Comparison of ENCODE assay signal across 15 cellular contexts in the genomic region with DNA sequence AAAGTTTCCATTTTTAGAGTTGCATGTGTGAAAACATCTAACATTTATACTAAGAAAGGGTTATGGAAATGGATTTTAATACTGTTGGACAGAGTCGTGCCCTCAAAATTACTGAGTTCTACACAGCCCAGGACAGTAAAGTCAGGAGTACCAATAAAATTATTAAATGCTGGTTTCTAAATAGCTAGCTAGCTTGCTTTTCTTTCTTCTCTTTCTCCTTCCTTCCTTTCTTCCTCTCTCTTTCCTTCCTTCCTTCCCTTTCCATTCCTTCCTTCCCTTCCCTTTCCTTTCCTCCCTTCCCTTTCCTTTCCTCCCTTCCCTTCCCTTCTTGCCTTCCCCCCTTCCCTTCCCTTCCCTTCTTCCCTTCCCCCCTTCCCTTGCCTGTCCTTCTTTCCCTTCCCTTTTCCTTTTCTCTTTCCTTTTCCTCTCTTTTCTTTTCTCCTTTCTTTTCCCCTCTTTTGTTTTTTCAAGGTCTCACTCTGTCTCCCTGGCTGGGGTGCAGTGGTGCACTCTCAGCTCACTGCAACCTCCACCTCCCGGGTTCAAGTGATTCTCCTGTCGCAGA. TPM values are rescaled to one million over a fixed set of nuclear protein-coding genes. Genes with fewer than 3 reads are reported as not detected.
DNase-seq lines count a peak whose midpoint lies in the region; ATAC-seq and TF ChIP-seq lines count a peak whose summit lies in the region.
"Had no signal": no experiment of that assay in that cellular context is flagged by ENCODE, and none has a peak within 500 bp of the region (broad histone marks: within the 10 kb centered on the region; RNA-seq: fewer than 3 reads in every experiment).

No MANE protein-coding gene starts in this region.

- intact Hi-C loops in testis (cut with DNase I; ENCODE audit: low total_unique reads) = no loop called here

- H3K27me3 ChIP-seq in testis = no peaks in the 10 kb centered on the region

- H3K9me3 Mint-ChIP-seq in T-helper 1 cell treated with Interleukin-12 subunit alpha and Interleukin-12 subunit beta and Interleukin-4 antibody, amounts not matched to agents 30 μg/mL and 1 μg/mL, for 36 hours = no peaks in the 10 kb centered on the region
- no peaks in the 10 kb centered on the region for H3K9me3 Mint-ChIP-seq in stimulated activated naive CD8-positive, alpha-beta T cell treated with anti-CD3 and anti-CD28 coated beads, Interleukin-15, Interleukin-2, amounts not matched to agents 100 ng/mL and 50 ng/mL, for 24 hours
- H3K9me3 Mint-ChIP-seq in memory B cell = no peaks in the 10 kb centered on the region
- H3K9me3 Mint-ChIP-seq: CD8-positive, alpha-beta memory T cell; HFFc6 had no signal

- H3K36me3 Mint-ChIP-seq in T-helper 1 cell treated with Interleukin-12 subunit alpha and Interleukin-12 subunit beta and Interleukin-4 antibody, amounts not matched to agents 30 μg/mL and 1 μg/mL, for 36 hours (ENCODE audit: low read depth) = peaks cover 24% of the 10 kb centered on the region
- H3K36me3 Mint-ChIP-seq in stimulated activated naive CD8-positive, alpha-beta T cell treated with anti-CD3 and anti-CD28 coated beads, Interleukin-15, Interleukin-2, amounts not matched to agents 100 ng/mL and 50 ng/mL, for 24 hours (ENCODE audit: low read depth) = peaks cover 47% of the 10 kb centered on the region
- H3K36me3 Mint-ChIP-seq in memory B cell = peaks cover 9% of the 10 kb centered on the region

- no peak for DNase-seq in T-helper 1 cell
- DNase-seq in stimulated activated naive CD8-positive, alpha-beta T cell treated with anti-CD3 and anti-CD28 coated beads, Interleukin-15, Interleukin-2, amounts not matched to agents 100 U/mL and 50 U/mL, for 24 hours = no peak
- no peak for DNase-seq in memory B cell (ENCODE audit: low spot score in 2 of 2)
- DNase-seq in testis = no peak
- DNase-seq in stimulated activated CD4-positive, alpha-beta T cell treated with anti-CD3 and anti-CD28 coated beads, Interleukin-2, amount 100 ng/mL, for 24 hours = no peak
- DNase-seq in NCI-H128 (lab: John Stamatoyannopoulos, UW; ENCODE audit: unreplicated experiment) = no peak
- DNase-seq: Caco-2; CD8-positive, alpha-beta memory T cell; GF-D8; HFFc6 had no signal

- no peak for TF ChIP-seq POLR2A in testis (IDR thresholded peaks at IDR 0.05)

- no peak for ATAC-seq in stimulated activated naive CD8-positive, alpha-beta T cell treated with anti-CD3 and anti-CD28 coated beads, Interleukin-15, Interleukin-2, amounts not matched to agents 100 U/mL and 50 U/mL, for 24 hours
- no peak for ATAC-seq in memory B cell (ENCODE audit: low read depth)

- no peaks in the 10 kb centered on the region for H3K9me3 ChIP-seq in testis
- H3K9me3 ChIP-seq: Caco-2, HAP-1 had no signal

- H3K36me3 ChIP-seq in testis (ENCODE audit: low read depth, missing control alignments) = no peaks in the 10 kb centered on the region

- peak overlapping the region; percentile 49 for H3K27ac Mint-ChIP-seq in T-helper 1 cell treated with Interleukin-12 subunit alpha and Interleukin-12 subunit beta and Interleukin-4 antibody, amounts not matched to agents 30 μg/mL and 1 μg/mL, for 36 hours
- H3K27ac Mint-ChIP-seq in stimulated activated naive CD8-positive, alpha-beta T cell treated with anti-CD3 and anti-CD28 coated beads, Interleukin-15, Interleukin-2, amounts not matched to agents 100 ng/mL and 50 ng/mL, for 24 hours = peak overlapping the region; percentile 52
- H3K27ac Mint-ChIP-seq in memory B cell = peak overlapping the region; percentile 55
- H3K27ac Mint-ChIP-seq: HFFc6 had no signal

- H3K4me3 ChIP-seq in testis = no peak overlapping the region
- H3K4me3 ChIP-seq: HAP-1 had no signal

- TF ChIP-seq CTCF in testis (IDR thresholded peaks at IDR 0.05) = no peak

- peaks cover 8% of the 10 kb centered on the region for H3K4me1 Mint-ChIP-seq in T-helper 1 cell treated with Interleukin-12 subunit alpha and Interleukin-12 subunit beta and Interleukin-4 antibody, amounts not matched to agents 30 μg/mL and 1 μg/mL, for 36 hours (ENCODE audit: low read depth)
- H3K4me1 Mint-ChIP-seq in stimulated activated naive CD8-positive, alpha-beta T cell treated with anti-CD3 and anti-CD28 coated beads, Interleukin-15, Interleukin-2, amounts not matched to agents 100 ng/mL and 50 ng/mL, for 24 hours (ENCODE audit: low read depth) = peaks cover 13% of the 10 kb centered on the region
- peaks cover 14% of the 10 kb centered on the region for H3K4me1 Mint-ChIP-seq in memory B cell

- H3K4me3 Mint-ChIP-seq in T-helper 1 cell treated with Interleukin-12 subunit alpha and Interleukin-12 subunit beta and Interleukin-4 antibody, amounts not matched to agents 30 μg/mL and 1 μg/mL, for 36 hours = no peak overlapping the region
- no peak overlapping the region for H3K4me3 Mint-ChIP-seq in stimulated activated naive CD8-positive, alpha-beta T cell treated with anti-CD3 and anti-CD28 coated beads, Interleukin-15, Interleukin-2, amounts not matched to agents 100 ng/mL and 50 ng/mL, for 24 hours
- H3K4me3 Mint-ChIP-seq in memory B cell = no peak overlapping the region
- H3K4me3 Mint-ChIP-seq: CD8-positive, alpha-beta memory T cell; HFFc6 had no signal

- H3K27me3 Mint-ChIP-seq in T-helper 1 cell treated with Interleukin-12 subunit alpha and Interleukin-12 subunit beta and Interleukin-4 antibody, amounts not matched to agents 30 μg/mL and 1 μg/mL, for 36 hours (ENCODE audit: low read depth) = no peaks in the 10 kb centered on the region
- no peaks in the 10 kb centered on the region for H3K27me3 Mint-ChIP-seq in stimulated activated naive CD8-positive, alpha-beta T cell treated with anti-CD3 and anti-CD28 coated beads, Interleukin-15, Interleukin-2, amounts not matched to agents 100 ng/mL and 50 ng/mL, for 24 hours
- H3K27me3 Mint-ChIP-seq in memory B cell = no peaks in the 10 kb centered on the region
- H3K27me3 Mint-ChIP-seq: CD8-positive, alpha-beta memory T cell had no signal

- H3K4me1 ChIP-seq in testis = peaks cover 50% of the 10 kb centered on the region
- H3K4me1 ChIP-seq: Caco-2, HAP-1 had no signal

- WGBS in testis, 2 donors = 79 to 86% methylated on average over 3 of the region's 3 CpGs

- peak overlapping the region; percentile 32 to 46 for H3K27ac ChIP-seq in testis
- H3K27ac ChIP-seq: 22Rv1 had no signal

RNA-seq across cellular contexts. Expression of a gene that starts 33.9 kb away (rescaled TPM):
- total RNA-seq in testis = 10 to 100 TPM; 69.6 to 89.4 TPM
- polyA plus RNA-seq in testis (ENCODE audit: insufficient read depth, low read depth, low replicate concordance) = 63.3 TPM

RNA-seq across cellular contexts. Expression of a gene that starts 41.3 kb away (rescaled TPM):
- total RNA-seq in testis = under 1 TPM; 0.63 to 0.74 TPM
- 0.18 TPM for polyA plus RNA-seq in testis (ENCODE audit: insufficient read depth, low read depth, low replicate concordance)
- total RNA-seq: CD8-positive, alpha-beta memory T cell; HFFc6 had no signal
- polyA plus RNA-seq: BJ had no signal
